ENCODE assay signal across 30 cellular contexts in the genomic region with DNA sequence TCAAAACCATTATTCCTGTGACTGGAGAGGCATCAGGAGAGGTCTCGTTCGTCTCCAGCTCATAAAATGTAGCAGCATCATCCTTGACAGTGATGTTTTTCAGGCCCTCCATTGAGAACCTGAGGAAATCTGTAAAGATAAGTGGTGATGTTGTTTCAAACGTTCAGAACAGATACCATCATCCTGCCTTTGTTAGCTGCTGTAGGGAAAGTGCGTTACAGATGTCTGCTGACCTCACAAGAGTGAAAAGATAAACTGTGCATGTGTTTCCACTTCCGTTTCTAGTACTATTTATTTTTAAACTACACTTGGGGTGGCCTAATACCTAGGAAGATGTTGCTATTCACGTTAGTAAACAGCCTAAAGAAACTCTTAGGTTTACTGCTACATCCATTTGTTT. TPM values are rescaled to one million over a fixed set of nuclear protein-coding genes. Genes with fewer than 3 reads are reported as not detected.
DNase-seq lines count a peak whose midpoint lies in the region; ATAC-seq, FAIRE-seq and TF ChIP-seq lines count a peak whose summit lies in the region.
"Had no signal": no experiment of that assay in that cellular context is flagged by ENCODE, and none has a peak within 500 bp of the region (broad histone marks: within the 10 kb centered on the region; RNA-seq: fewer than 3 reads in every experiment).

No MANE protein-coding gene starts in this region.

- BruUV-seq in HepG2 (replicated peaks; lab: Mats Ljungman, UMichigan), result no TSS peak

- POLR2A ChIA-PET in HepG2 (lab: Yijun Ruan, JAX), result no interaction called here

- no peak for TF ChIP-seq EP300 in HepG2 (IDR thresholded peaks at IDR 0.05; ENCODE audit: low read depth in 2 of 2, low read length in 2 of 2)
- no peak for TF ChIP-seq EP300 in HepG2 (CRISPR knock-in tag; IDR thresholded peaks at IDR 0.05; ENCODE audit: borderline replicate concordance)

- peak overlapping the region; percentile 64 for H3K27ac Mint-ChIP-seq in glutamatergic neuron (ENCODE audit: unreplicated experiment)
- H3K27ac Mint-ChIP-seq: activated CD4-positive, alpha-beta T cell treated with anti-CD3 and anti-CD28 coated beads for 36 hours; activated CD8-positive, alpha-beta T cell treated with anti-CD3 and anti-CD28 coated beads, Interleukin-2, amount 10 ng/mL, durations not matched to agents 7 days and 5 days; activated naive CD8-positive, alpha-beta T cell treated with anti-CD3 and anti-CD28 coated beads, Interleukin-2, amount 10 ng/mL, durations not matched to agents 7 days and 5 days; H9; IgD-negative memory B cell; T-helper 17 cell had no signal

- H3K9ac ChIP-seq in liver (ENCODE audit: low read depth in 1 of 2, low read length in 2 of 2) (no peak overlapping the region), HepG2 (ENCODE audit: insufficient read depth, low read depth, low read length) (no peak overlapping the region)

- H3K27ac ChIP-seq in liver (ENCODE audit: low read depth in 1 of 2, low read length in 2 of 2) (no peak overlapping the region), HepG2 (ENCODE audit: extremely low read length, insufficient read depth, low read length) (no peak overlapping the region), small intestine (ENCODE audit: low read depth in 1 of 2, low read length in 1 of 2) (no peak overlapping the region), Peyer's patch (no peak overlapping the region)
- H3K27ac ChIP-seq: epithelial cell of prostate, RWPE1, SK-N-MC, transverse colon had no signal

- H3K4me3 Mint-ChIP-seq in glutamatergic neuron (ENCODE audit: unreplicated experiment), result no peak overlapping the region
- H3K4me3 Mint-ChIP-seq: activated CD4-positive, alpha-beta T cell treated with anti-CD3 and anti-CD28 coated beads for 36 hours; activated CD8-positive, alpha-beta T cell treated with anti-CD3 and anti-CD28 coated beads, Interleukin-2, amount 10 ng/mL, durations not matched to agents 7 days and 5 days; activated naive CD8-positive, alpha-beta T cell treated with anti-CD3 and anti-CD28 coated beads, Interleukin-2, amount 10 ng/mL, durations not matched to agents 7 days and 5 days; H9; IgD-negative memory B cell; naive thymus-derived CD8-positive, alpha-beta T cell; T-helper 17 cell had no signal

- H3K36me3 Mint-ChIP-seq in glutamatergic neuron (ENCODE audit: unreplicated experiment), result no peaks in the 10 kb centered on the region

- intact Hi-C loops in HepG2 (cut with micrococcal nuclease; ENCODE audit: unreplicated experiment), result loop anchor here (10.0 kb wide), 1 partner anchor 66 kb away; no protein-coding TSS in a partner anchor

- DNase-seq in HepG2 (ENCODE audit: low spot score), result no peak
- peak; percentile 48 for DNase-seq in amniotic epithelial cell (ENCODE audit: low read depth)
- DNase-seq in glutamatergic neuron, result no peak
- DNase-seq in NCI-H2196 (lab: John Stamatoyannopoulos, UW; ENCODE audit: unreplicated experiment), result no peak
- DNase-seq in small intestine, result no peak
- no peak for DNase-seq in Peyer's patch
- DNase-seq: ACHN; activated CD4-positive, alpha-beta T cell treated with anti-CD3 and anti-CD28 coated beads for 36 hours; activated CD8-positive, alpha-beta T cell treated with anti-CD3 and anti-CD28 coated beads, Interleukin-2, amount 10 ng/mL, durations not matched to agents 7 days and 5 days; activated gamma-delta T cell; activated naive CD8-positive, alpha-beta T cell treated with anti-CD3 and anti-CD28 coated beads, Interleukin-2, amount 10 ng/mL, durations not matched to agents 7 days and 5 days; activated T-cell treated with anti-CD3 and anti-CD28 coated beads, Interleukin-2, amount 50 U/mL, for 1 hour; COR-L47; H9; midbrain; naive thymus-derived CD8-positive, alpha-beta T cell; NCI-H1092; NCI-H187 treated with DMSO at 0.1 percent for 48 hours; NCI-H526 treated with DMSO at 0.1 percent for 48 hours; T-helper 17 cell; transverse colon had no signal

- no peak for FAIRE-seq in HepG2 (lab: Jason Lieb, UNC)
- no peak for FAIRE-seq in small intestine (lab: Jason Lieb, UNC)
- FAIRE-seq: G401.6, GM19239 had no signal

- H3K9me3 Mint-ChIP-seq in glutamatergic neuron (ENCODE audit: unreplicated experiment), result peaks cover 2% of the 10 kb centered on the region

- in situ Hi-C loops in HepG2 (cut with HindIII; ENCODE audit: extremely low pct_ligation_motif_present, low pct_unique_long_range_greater_than_20kb), result loop anchor here (25.0 kb wide), 1 partner anchor 613 kb away; a partner anchor contains a TSS

- H3K9me3 ChIP-seq in liver (ENCODE audit: control insufficient read depth in 4 of 4, low read length in 3 of 4) (no peaks in the 10 kb centered on the region), HepG2 (ENCODE audit: low read length) (no peaks in the 10 kb centered on the region), small intestine (ENCODE audit: control insufficient read depth, low read depth) (no peaks in the 10 kb centered on the region), Peyer's patch (no peaks in the 10 kb centered on the region)
- H3K9me3 ChIP-seq: transverse colon had no signal

- H3K4me1 ChIP-seq in liver (ENCODE audit: control insufficient read depth in 4 of 4, insufficient read depth in 4 of 4, low read length in 3 of 4) (no peaks in the 10 kb centered on the region), HepG2 (ENCODE audit: insufficient read depth, low read length) (peaks cover 19% of the 10 kb centered on the region), small intestine (ENCODE audit: control insufficient read depth in 2 of 2, insufficient read depth in 1 of 2, low read depth in 1 of 2, low read length in 1 of 2) (no peaks in the 10 kb centered on the region), Peyer's patch (no peaks in the 10 kb centered on the region)
- H3K4me1 ChIP-seq: transverse colon had no signal

- no peak for TF ChIP-seq RAD21 in liver (IDR thresholded peaks at IDR 0.05)
- no peak for TF ChIP-seq RAD21 in HepG2 (CRISPR knock-in tag; IDR thresholded peaks at IDR 0.05)

- no peaks in the 10 kb centered on the region for H3K79me2 ChIP-seq in HepG2 (ENCODE audit: insufficient read depth, low read length)

- no peaks in the 10 kb centered on the region for H4K20me1 ChIP-seq in HepG2 (ENCODE audit: insufficient read depth, low read length)

- peaks cover 3% of the 10 kb centered on the region for H3K27me3 Mint-ChIP-seq in glutamatergic neuron (ENCODE audit: unreplicated experiment)
- H3K27me3 Mint-ChIP-seq: activated CD4-positive, alpha-beta T cell treated with anti-CD3 and anti-CD28 coated beads for 36 hours had no signal

- TF ChIP-seq POLR2A in HepG2 (IDR thresholded peaks at IDR 0.05; ENCODE audit: insufficient read depth in 1 of 2, low read depth in 2 of 2, low read length in 2 of 2) (no peak), Peyer's patch (IDR thresholded peaks at IDR 0.05) (no peak)

- WGBS in liver, result 74% methylated on average over 6 of the region's 6 CpGs
- WGBS in HepG2 (ENCODE audit: low lambda C conversion rate), result 84% methylated on average over 6 of the region's 6 CpGs
- 56 to 73% (median 58%) methylated on average over 6 of the region's 6 CpGs for WGBS in small intestine, 3 donors

- CTCF ChIA-PET in HepG2 (lab: Yijun Ruan, JAX; ENCODE audit: low intra/inter-chr PET ratio, low total read pairs), result no interaction called here

- H3K36me3 ChIP-seq in liver (ENCODE audit: control insufficient read depth in 4 of 4, insufficient read depth in 3 of 4, low read depth in 1 of 4, low read length in 3 of 4) (peaks cover 0 to 8% (median 2%) of the 10 kb centered on the region in 4 donors), HepG2 (replicated peaks in 1 of 2; ENCODE audit: control insufficient read depth in 1 of 2, insufficient read depth in 2 of 2, low read length in 2 of 2) (no peaks in the 10 kb centered on the region), small intestine (ENCODE audit: control insufficient read depth in 2 of 2, insufficient read depth in 2 of 2, low read length in 2 of 2) (peaks cover 0 to 7% of the 10 kb centered on the region in 2 donors), Peyer's patch (peaks cover 0 to 42% (median 0%) of the 10 kb centered on the region in 3 donors)

- ATAC-seq in HepG2, result no peak
- ATAC-seq in GM21367 (IDR thresholded peaks at IDR 0.05; ENCODE audit: unreplicated experiment), result no peak
- ATAC-seq: activated CD4-positive, alpha-beta T cell treated with anti-CD3 and anti-CD28 coated beads for 36 hours; activated CD8-positive, alpha-beta T cell treated with anti-CD3 and anti-CD28 coated beads, Interleukin-2, amount 10 ng/mL, durations not matched to agents 7 days and 5 days; naive thymus-derived CD8-positive, alpha-beta T cell; T-helper 17 cell had no signal

- no peak overlapping the region for H3K4me2 ChIP-seq in HepG2 (ENCODE audit: low read depth, low read length)

- H3K4me1 Mint-ChIP-seq in glutamatergic neuron (ENCODE audit: low read depth, unreplicated experiment), result peaks cover 8% of the 10 kb centered on the region
- H3K4me1 Mint-ChIP-seq: activated CD4-positive, alpha-beta T cell treated with anti-CD3 and anti-CD28 coated beads for 36 hours; activated naive CD8-positive, alpha-beta T cell treated with anti-CD3 and anti-CD28 coated beads, Interleukin-2, amount 10 ng/mL, durations not matched to agents 7 days and 5 days; H9; naive thymus-derived CD8-positive, alpha-beta T cell had no signal

- H3K27me3 ChIP-seq in liver (ENCODE audit: control insufficient read depth in 4 of 4, insufficient read depth in 4 of 4, low read length in 3 of 4) (no peaks in the 10 kb centered on the region), HepG2 (ENCODE audit: control insufficient read depth in 1 of 2, insufficient read depth in 2 of 2, low read length in 2 of 2) (no peaks in the 10 kb centered on the region), small intestine (ENCODE audit: control insufficient read depth in 2 of 2, insufficient read depth in 2 of 2, low read length in 2 of 2) (no peaks in the 10 kb centered on the region), Peyer's patch (no peaks in the 10 kb centered on the region)
- H3K27me3 ChIP-seq: transverse colon had no signal

- TF ChIP-seq CTCF in liver (IDR thresholded peaks at IDR 0.05; ENCODE audit: low read depth, low read length, missing input control) (no peak), HepG2 (CRISPR knock-in tag; IDR thresholded peaks at IDR 0.05) (no peak), glutamatergic neuron (IDR thresholded peaks at IDR 0.05; ENCODE audit: partially characterized antibody, unreplicated experiment) (no peak), Peyer's patch (IDR thresholded peaks at IDR 0.05) (no peak)

- H3K4me3 ChIP-seq in liver (ENCODE audit: low read depth in 1 of 3, low read length in 3 of 3) (no peak overlapping the region), HepG2 (replicated peaks in 1 of 3; ENCODE audit: insufficient read depth in 1 of 3, low read depth in 2 of 3, low read length in 3 of 3) (no peak overlapping the region), small intestine (ENCODE audit: low read depth in 1 of 2, low read length in 2 of 2) (no peak overlapping the region), Peyer's patch (no peak overlapping the region)
- H3K4me3 ChIP-seq: SK-N-MC, transverse colon had no signal

- H2AFZ ChIP-seq in HepG2 (ENCODE audit: low read length), result no peak overlapping the region

RNA-seq across cellular contexts. Expression of a gene that starts 28.4 kb away (rescaled TPM):
- total RNA-seq in liver (1 to 10 TPM in 1 of 2 donors, under 1 TPM in 1; 0.17 to 2.5 TPM), HepG2 (2016; rRNA removed; fragmentation: Illumina TruSeq; extraction: Trizol) (0.11 and 0.28 TPM in 2 replicates), glutamatergic neuron (ENCODE audit: unreplicated experiment) (not detected), Peyer's patch (100 to 1,000 TPM in 1 of 4 donors, 10 to 100 TPM in 3; 69.3 to 101 (median 87.7) TPM)
- polyA plus RNA-seq in liver (under 1 TPM; 0.15 to 0.21 TPM), HepG2 (2011; rRNA removed) (0.22 TPM in 1 of 2 replicates, not detected in the other), small intestine (10 to 100 TPM; 19.2 to 29.3 (median 23.1) TPM)
- total RNA-seq in HepG2 (2016; cell fraction: cytosol; rRNA removed; fragmentation: Illumina TruSeq; extraction: Trizol; ENCODE audit: low read depth), result 0.30 TPM in 1 of 2 replicates, not detected in the other
- 0.22 and 0.32 TPM in 2 replicates for total RNA-seq in HepG2 (2016; cell fraction: insoluble cytoplasmic fraction; rRNA removed; fragmentation: Illumina TruSeq; extraction: Trizol)
- 0.34 TPM in 1 of 2 replicates, not detected in the other for total RNA-seq in HepG2 (2016; cell fraction: membrane; rRNA removed; fragmentation: Illumina TruSeq; extraction: Trizol)
- total RNA-seq in HepG2 (2016; cell fraction: nucleus; rRNA removed; fragmentation: Illumina TruSeq; extraction: Trizol), result not detected in 2 replicates
- polyA plus RNA-seq in HepG2 (2011; cell fraction: cytosol; rRNA removed), result 0.08 and 0.09 TPM in 2 replicates
- 0.21 TPM in 1 of 2 replicates, not detected in the other for polyA plus RNA-seq in HepG2 (2011; cell fraction: nucleus; rRNA removed)
- polyA plus RNA-seq in HepG2 (2012), result 0.07 and 0.24 TPM in 2 replicates
- not detected in 2 replicates for polyA plus RNA-seq in HepG2 (2016; cell fraction: cytosol; fragmentation: Illumina TruSeq; extraction: Trizol; ENCODE audit: low read depth)
- polyA plus RNA-seq in HepG2 (2016; cell fraction: insoluble cytoplasmic fraction; fragmentation: Illumina TruSeq; extraction: Trizol; ENCODE audit: low read depth), result not detected in 2 replicates
- polyA plus RNA-seq in HepG2 (2016; cell fraction: membrane; fragmentation: Illumina TruSeq; extraction: Trizol; ENCODE audit: low read depth), result not detected in 2 replicates
- polyA plus RNA-seq in HepG2 (2016; cell fraction: nucleus; fragmentation: Illumina TruSeq; extraction: Trizol; ENCODE audit: insufficient read depth, low read depth), result not detected in 2 replicates
- polyA minus RNA-seq in HepG2 (2011; rRNA and poly(A)+ RNA removed; ENCODE audit: low replicate concordance), result 0.35 TPM in 1 of 2 replicates, not detected in the other
- polyA minus RNA-seq in HepG2 (2011; cell fraction: cytosol; rRNA and poly(A)+ RNA removed), result not detected in 2 replicates
- polyA minus RNA-seq in HepG2 (2011; cell fraction: nucleus; rRNA and poly(A)+ RNA removed), result 0.52 TPM in 1 of 2 replicates, not detected in the other
- total RNA-seq: naive thymus-derived CD8-positive, alpha-beta T cell had no signal
- polyA plus RNA-seq: BJ, IgD-negative memory B cell had no signal

Comparison
In these comparisons a context has a peak if more than half of its experiments do, and no peak if none do; other contexts are left out.
1. RNA of a gene that starts 28.4 kb away (total RNA-seq): 69.3 to 101 TPM in Peyer's patch; 0.17 to 2.5 TPM in liver, 0.11 to 0.34 TPM in HepG2 and not detected in glutamatergic neuron (single experiment); every median in the first group is over 10 times any median in the second.